ENCODE assay signal across 23 cellular contexts in the genomic region with DNA sequence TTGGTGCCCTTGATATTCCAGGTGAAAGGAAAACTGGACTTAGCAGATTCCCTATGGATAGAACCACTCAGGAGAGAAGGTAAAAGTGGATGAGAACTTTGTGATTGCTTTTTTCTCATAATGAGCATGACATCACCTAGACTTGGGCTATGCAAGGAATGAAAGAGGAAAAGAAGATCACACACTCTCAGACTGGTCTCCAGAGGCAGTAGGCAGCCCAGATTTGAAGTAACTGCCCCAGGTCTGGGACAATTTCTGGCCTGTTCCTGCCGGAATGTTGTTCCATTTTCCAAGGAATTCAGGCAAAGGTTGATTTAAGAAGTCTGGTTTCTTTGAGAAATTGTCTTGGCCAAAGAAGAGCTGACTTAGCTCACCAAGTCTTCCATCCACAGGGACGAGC.
"Had no signal": no experiment of that assay in that cellular context is flagged by ENCODE, and none has a peak within 500 bp of the region (broad histone marks: within the 10 kb centered on the region; RNA-seq: fewer than 3 reads in every experiment).

No MANE protein-coding gene starts in this region.

- H3K27me3 ChIP-seq: left lung, pancreas, tibial nerve, upper lobe of left lung, vagina had no signal

- DNase-seq: hippocampal formation; kidney; left colon; left lung; lower lobe of right lung; mammary epithelial cell; mesenchymal stem cell; naive thymus-derived CD8-positive, alpha-beta T cell; nucleus accumbens; pancreas; retina; right cardiac atrium; stimulated activated CD4-positive, alpha-beta T cell treated with anti-CD3 and anti-CD28 coated beads, Interleukin-12 subunit alpha, Interleukin-12 subunit beta, amount 100 ng/mL, for 4 hours; stimulated activated CD4-positive, alpha-beta T cell treated with anti-CD3 and anti-CD28 coated beads, Interleukin-15, amount 100 ng/mL, for 24 hours; stimulated activated CD4-positive, alpha-beta T cell treated with anti-CD3 and anti-CD28 coated beads, Interleukin-2, amount 100 ng/mL, for 24 hours; stimulated activated CD4-positive, alpha-beta T cell treated with anti-CD3 and anti-CD28 coated beads, Interleukin-4, amount 100 ng/mL, for 1 hour; stimulated activated naive B cell treated with anti-CD40 and anti-IgM and Interleukin-4, amounts not matched to agents 10 μg/mL and 1 μg/mL and 100 μg/mL, for 72 hours; upper lobe of left lung had no signal

- H3K4me3 ChIP-seq: left lung, lower lobe of right lung, pancreas, prostate gland, skin epidermis, tibial nerve, upper lobe of left lung, vagina had no signal

- H3K4me1 ChIP-seq: prostate gland, vagina had no signal

- H3K27ac ChIP-seq: left lung, lower lobe of right lung, pancreas, prostate gland, skin epidermis, tibial nerve, upper lobe of left lung, vagina had no signal

- H3K36me3 ChIP-seq: left lung, lower lobe of right lung, pancreas, prostate gland, tibial nerve, upper lobe of left lung, vagina had no signal

- ATAC-seq: left colon; left lung; lower lobe of right lung; naive thymus-derived CD8-positive, alpha-beta T cell; pancreas; right cardiac atrium; sciatic nerve; stimulated activated naive B cell treated with anti-CD40 and anti-IgM and Interleukin-4, amounts not matched to agents 10 μg/mL and 1 μg/mL and 100 μg/mL, for 72 hours had no signal

- H3K9me3 ChIP-seq: left lung, lower lobe of right lung, pancreas, prostate gland, tibial nerve, upper lobe of left lung, vagina had no signal
